In the genomic region with DNA sequence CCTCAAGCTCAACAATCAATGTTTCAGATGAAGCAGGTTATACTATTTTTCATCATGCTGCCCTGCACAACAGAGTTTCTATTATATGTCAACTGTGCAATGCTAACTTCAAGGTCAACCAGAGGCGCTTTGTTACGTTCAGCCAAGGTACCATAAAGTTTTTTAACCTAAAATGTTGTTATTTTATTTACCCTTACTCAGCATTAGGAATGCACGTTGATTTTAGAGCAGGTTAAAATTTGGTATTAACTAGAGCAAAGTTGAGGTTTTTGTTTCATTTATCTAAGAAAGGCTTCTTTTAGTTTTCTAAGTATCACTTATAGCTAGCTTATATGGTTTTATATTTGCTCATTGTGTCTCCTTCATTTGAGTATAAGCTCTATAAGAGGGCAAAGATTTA, we compare ENCODE assay signal across 25 cellular contexts.
"Had no signal": no experiment of that assay in that cellular context is flagged by ENCODE, and none has a peak within 500 bp of the region (broad histone marks: within the 10 kb centered on the region; RNA-seq: fewer than 3 reads in every experiment).

No MANE protein-coding gene starts in this region.

- DNase-seq: colonic mucosa; cortex of kidney; effector CD8-positive, alpha-beta T cell; effector memory CD8-positive, alpha-beta T cell; endodermal cell; erythroblast; esophagus squamous epithelium; foreskin fibroblast; foreskin melanocyte; gastrocnemius medialis; glutamatergic neuron; head of caudate nucleus; heart right ventricle; hippocampal formation; left cardiac atrium; left lung; left ventricle myocardium superior; lower lobe of right lung; mesenchymal stem cell; midbrain had no signal

- H3K27ac ChIP-seq: colonic mucosa, epithelial cell of prostate, esophagus squamous epithelium, gastrocnemius medialis, heart right ventricle, left lung, lower lobe of right lung had no signal

- FAIRE-seq: endometrium, islet of Langerhans, keratinocyte had no signal

- H3K4me3 ChIP-seq: colonic mucosa, esophagus squamous epithelium, gastrocnemius medialis, heart right ventricle, left lung, lower lobe of right lung had no signal

- H3K9me3 ChIP-seq: colonic mucosa, esophagus squamous epithelium, gastrocnemius medialis, heart right ventricle, left lung, lower lobe of right lung had no signal

- H3K27me3 ChIP-seq: colonic mucosa, esophagus squamous epithelium, gastrocnemius medialis, heart right ventricle, left lung had no signal

- H3K4me1 ChIP-seq: colonic mucosa, esophagus squamous epithelium, gastrocnemius medialis, left lung, lower lobe of right lung had no signal

- H3K36me3 ChIP-seq: colonic mucosa, gastrocnemius medialis, lower lobe of right lung had no signal

- ATAC-seq: effector memory CD8-positive, alpha-beta T cell; esophagus mucosa; gastrocnemius medialis; heart right ventricle; left cardiac atrium; left lung; left ventricle myocardium superior; lower lobe of right lung had no signal
